In the genomic region with DNA sequence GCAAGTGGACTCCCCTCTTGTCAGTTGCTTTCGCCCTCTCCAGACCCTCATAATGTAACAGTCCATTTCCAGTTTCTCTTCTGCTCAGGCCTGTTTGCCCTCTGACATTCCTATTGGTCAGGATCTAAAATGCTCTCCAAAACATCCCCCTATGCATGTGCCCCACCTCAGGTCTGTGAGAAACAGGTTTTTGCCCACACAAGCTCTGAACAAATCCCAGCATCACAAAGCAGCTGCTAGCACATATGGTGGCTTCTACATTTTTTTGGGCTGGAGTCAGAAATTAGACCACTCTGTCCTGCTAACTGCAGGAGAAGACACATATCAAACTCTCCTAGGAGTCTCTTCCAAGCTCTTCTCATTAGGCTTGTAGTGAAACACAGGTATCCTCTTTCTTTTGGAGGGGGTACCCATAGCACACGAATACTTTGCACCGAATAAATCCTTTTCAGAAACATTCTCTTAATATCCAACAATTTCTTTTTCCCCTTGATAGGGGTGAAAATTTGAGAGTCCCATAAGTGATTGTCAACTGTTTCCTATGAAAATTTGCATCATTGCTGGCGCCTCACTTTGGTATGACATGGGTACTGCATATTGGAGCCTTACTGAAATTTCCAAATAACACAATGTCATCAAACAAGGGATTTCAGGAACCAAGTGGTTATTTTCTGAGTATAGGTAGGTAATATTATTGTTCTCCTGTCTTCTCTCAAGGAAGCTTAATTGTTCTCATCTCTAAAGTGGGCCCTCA, we compare ENCODE assay signal across 11 cellular contexts. TPM values are rescaled to one million over a fixed set of nuclear protein-coding genes. Genes with fewer than 3 reads are reported as not detected.
A peak's percentile ranks its signal among the peaks of the same experiment; 100 is the strongest.
DNase-seq lines count a peak whose midpoint lies in the region; ATAC-seq, FAIRE-seq and TF ChIP-seq lines count a peak whose summit lies in the region.
"Had no signal": no experiment of that assay in that cellular context is flagged by ENCODE, and none has a peak within 500 bp of the region (broad histone marks: within the 10 kb centered on the region; RNA-seq: fewer than 3 reads in every experiment).

No MANE protein-coding gene starts in this region.

- H3K36me3 ChIP-seq in OCI-LY3 (replicated peaks; ENCODE audit: low read depth, low read length) (no peaks in the 10 kb centered on the region), endothelial cell of umbilical vein (ENCODE audit: control insufficient read depth in 2 of 2, extremely low read depth in 1 of 2, insufficient read depth in 2 of 2, low read length in 2 of 2) (no peaks in the 10 kb centered on the region), tibial nerve (no peaks in the 10 kb centered on the region), uterus (no peaks in the 10 kb centered on the region)
- H3K36me3 ChIP-seq: sigmoid colon had no signal

- intact Hi-C loops in natural killer cell (cut with micrococcal nuclease), result no loop called here
- intact Hi-C loops in endothelial cell of umbilical vein (cut with micrococcal nuclease), result no loop called here
- intact Hi-C loops in uterus (cut with DNase I; ENCODE audit: low total_unique reads), result no loop called here

- no peaks in the 10 kb centered on the region for H3K9me1 ChIP-seq in endothelial cell of umbilical vein (replicated peaks; ENCODE audit: control insufficient read depth, extremely low read depth, insufficient read depth, low read length)

- H3K27me3 ChIP-seq in OCI-LY3 (ENCODE audit: low read depth, low read length) (no peaks in the 10 kb centered on the region), endothelial cell of umbilical vein (ENCODE audit: control insufficient read depth in 2 of 2, insufficient read depth in 2 of 2, low read length in 2 of 2) (peaks cover 9 to 11% of the 10 kb centered on the region in 2 experiments), tibial nerve (no peaks in the 10 kb centered on the region), uterus (no peaks in the 10 kb centered on the region)
- H3K27me3 ChIP-seq: sigmoid colon had no signal

- ATAC-seq in natural killer cell, result peak in 1 of 3 donors; percentile 52
- ATAC-seq in natural killer cell treated with Interleukin-12 subunit alpha and Interleukin-12 subunit beta and Interleukin-15 and Interleukin-18, amount 100 ng/mL, for 72 hours, result no peak

- DNase-seq in natural killer cell (no peak), endothelial cell of umbilical vein (ENCODE audit: low read depth, low spot score) (no peak), RCC 7860 (ENCODE audit: low spot score) (no peak), iPS-NIHi7 (ENCODE audit: extremely low spot score) (no peak), tibial nerve (ENCODE audit: low spot score in 2 of 2) (no peak), uterus (no peak)
- no peak for DNase-seq in natural killer cell treated with Interleukin-12 subunit alpha and Interleukin-12 subunit beta and Interleukin-15 and Interleukin-18, amount 100 ng/mL, for 72 hours (ENCODE audit: low spot score)
- DNase-seq: activated CD4-positive, alpha-beta T cell treated with anti-CD3 and anti-CD28 coated beads, Interleukin-2, amount 50 U/mL, for 48 hours; sigmoid colon had no signal

- CTCF ChIA-PET in endothelial cell of umbilical vein (lab: Charles Lee), result interaction anchor here (0.7 to 3.9 kb wide), 3 partner anchors 10 to 18 kb away, joined by 3 to 25 read pairs (median 19); no protein-coding TSS in a partner anchor

- H3K4me3 ChIP-seq in OCI-LY3 (ENCODE audit: low read length), result no peak overlapping the region
- no peak overlapping the region for H3K4me3 ChIP-seq in endothelial cell of umbilical vein (replicated peaks in 1 of 3; ENCODE audit: insufficient read depth in 1 of 3, low read depth in 1 of 3, low read length in 3 of 3)
- H3K4me3 ChIP-seq in tibial nerve, result no peak overlapping the region
- no peak overlapping the region for H3K4me3 ChIP-seq in uterus
- H3K4me3 ChIP-seq: sigmoid colon had no signal

- peak; percentile 51 for TF ChIP-seq CTCF in natural killer cell (IDR thresholded peaks at IDR 0.05)
- TF ChIP-seq CTCF in OCI-LY3 (IDR thresholded peaks at IDR 0.05; ENCODE audit: low read depth, low read length), result peak; percentile 45
- peak; percentile 9 to 22 for TF ChIP-seq CTCF in endothelial cell of umbilical vein (IDR thresholded peaks at IDR 0.05; ENCODE audit: extremely low read depth in 1 of 2, insufficient read depth in 1 of 2, low read depth in 1 of 2, low read length in 2 of 2)
- TF ChIP-seq CTCF in tibial nerve (IDR thresholded peaks at IDR 0.05), result peak in 1 of 5 experiments; percentile 17
- TF ChIP-seq CTCF in uterus (IDR thresholded peaks at IDR 0.05), result no peak

- peaks cover 7% of the 10 kb centered on the region; the same call in 1 of the 2 replicates for H3K4me1 ChIP-seq in OCI-LY3 (ENCODE audit: low read length)
- no peaks in the 10 kb centered on the region for H3K4me1 ChIP-seq in endothelial cell of umbilical vein (ENCODE audit: control insufficient read depth, extremely low read depth, insufficient read depth, low read length)
- H3K4me1 ChIP-seq in tibial nerve, result no peaks in the 10 kb centered on the region
- no peaks in the 10 kb centered on the region for H3K4me1 ChIP-seq in uterus
- H3K4me1 ChIP-seq: Caco-2, sigmoid colon had no signal

- H3K4me3 Mint-ChIP-seq in natural killer cell, result no peak overlapping the region
- H3K4me3 Mint-ChIP-seq in natural killer cell treated with Interleukin-12 subunit alpha and Interleukin-12 subunit beta and Interleukin-15 and Interleukin-18, amount 100 ng/mL, for 72 hours, result no peak overlapping the region

- no peak overlapping the region for H3K27ac Mint-ChIP-seq in natural killer cell
- H3K27ac Mint-ChIP-seq in natural killer cell treated with Interleukin-12 subunit alpha and Interleukin-12 subunit beta and Interleukin-15 and Interleukin-18, amount 100 ng/mL, for 72 hours, result no peak overlapping the region

- H3K4me2 ChIP-seq in OCI-LY3 (ENCODE audit: low read length), result no peak overlapping the region
- no peak overlapping the region for H3K4me2 ChIP-seq in endothelial cell of umbilical vein (ENCODE audit: insufficient read depth, low read length)

- BruUV-seq in endothelial cell of umbilical vein (replicated peaks; lab: Mats Ljungman, UMichigan), result no TSS peak

- H2AFZ ChIP-seq in OCI-LY3 (ENCODE audit: low read depth, low read length) (no peak overlapping the region), endothelial cell of umbilical vein (ENCODE audit: low read depth, low read length) (no peak overlapping the region)

- peaks cover 8 to 13% of the 10 kb centered on the region in 2 donors for H3K27me3 Mint-ChIP-seq in natural killer cell (ENCODE audit: low read depth in 2 of 2)
- peaks cover 9 to 13% of the 10 kb centered on the region in 2 donors for H3K27me3 Mint-ChIP-seq in natural killer cell treated with Interleukin-12 subunit alpha and Interleukin-12 subunit beta and Interleukin-15 and Interleukin-18, amount 100 ng/mL, for 72 hours

- H3K9ac ChIP-seq in OCI-LY3 (ENCODE audit: low read length) (no peak overlapping the region), endothelial cell of umbilical vein (replicated peaks; ENCODE audit: extremely low read depth, insufficient read depth, low read length) (no peak overlapping the region)

- no peaks in the 10 kb centered on the region for H3K9me3 Mint-ChIP-seq in natural killer cell
- no peaks in the 10 kb centered on the region for H3K9me3 Mint-ChIP-seq in natural killer cell treated with Interleukin-12 subunit alpha and Interleukin-12 subunit beta and Interleukin-15 and Interleukin-18, amount 100 ng/mL, for 72 hours

- FAIRE-seq in endothelial cell of umbilical vein (lab: Jason Lieb, UNC) (no peak), RCC 7860 (lab: Jason Lieb, UNC) (no peak)

- H3K79me2 ChIP-seq in OCI-LY3 (ENCODE audit: low read length), result no peaks in the 10 kb centered on the region
- H3K79me2 ChIP-seq in endothelial cell of umbilical vein (ENCODE audit: control insufficient read depth, insufficient read depth, low read length), result no peaks in the 10 kb centered on the region

- no peaks in the 10 kb centered on the region for H3K36me3 Mint-ChIP-seq in natural killer cell
- no peaks in the 10 kb centered on the region for H3K36me3 Mint-ChIP-seq in natural killer cell treated with Interleukin-12 subunit alpha and Interleukin-12 subunit beta and Interleukin-15 and Interleukin-18, amount 100 ng/mL, for 72 hours

- no peaks in the 10 kb centered on the region for H4K20me1 ChIP-seq in OCI-LY3 (ENCODE audit: insufficient read depth, low read length)
- no peaks in the 10 kb centered on the region for H4K20me1 ChIP-seq in endothelial cell of umbilical vein (replicated peaks; ENCODE audit: control insufficient read depth, extremely low read depth, insufficient read depth, low read length)

- H3K9me3 ChIP-seq in OCI-LY3 (ENCODE audit: insufficient read depth, low read length) (no peaks in the 10 kb centered on the region), endothelial cell of umbilical vein (replicated peaks; ENCODE audit: control insufficient read depth, insufficient read depth, low read length) (no peaks in the 10 kb centered on the region), tibial nerve (no peaks in the 10 kb centered on the region), uterus (no peaks in the 10 kb centered on the region)
- H3K9me3 ChIP-seq: Caco-2, sigmoid colon had no signal

- TF ChIP-seq POLR2A in endothelial cell of umbilical vein (IDR thresholded peaks at IDR 0.05; ENCODE audit: low read depth, low read length) (no peak), tibial nerve (IDR thresholded peaks at IDR 0.05) (no peak), uterus (IDR thresholded peaks at IDR 0.05) (no peak)

- H3K4me1 Mint-ChIP-seq in natural killer cell, result no peaks in the 10 kb centered on the region
- no peaks in the 10 kb centered on the region for H3K4me1 Mint-ChIP-seq in natural killer cell treated with Interleukin-12 subunit alpha and Interleukin-12 subunit beta and Interleukin-15 and Interleukin-18, amount 100 ng/mL, for 72 hours (ENCODE audit: low read depth in 2 of 2)

- dilution Hi-C loops in endothelial cell of umbilical vein (cut with MboI; ENCODE audit: extremely low pct_ligation_motif_present, low sequenced_read_pairs), result no loop called here

- no peak for TF ChIP-seq EP300 in tibial nerve (IDR thresholded peaks at IDR 0.05)

- WGBS in tibial nerve, 2 donors, result 91 to 99% methylated on average over 4 of the region's 4 CpGs

- POLR2A ChIA-PET in endothelial cell of umbilical vein (lab: Charles Lee), result interaction anchor here (0.7 kb wide), 1 partner anchor 18 kb away, joined by 4 read pairs; no protein-coding TSS in a partner anchor

- H3K27ac ChIP-seq in OCI-LY3 (ENCODE audit: low read length), result no peak overlapping the region
- no peak overlapping the region for H3K27ac ChIP-seq in endothelial cell of umbilical vein (ENCODE audit: insufficient read depth, low read depth, low read length)
- H3K27ac ChIP-seq in tibial nerve, result no peak overlapping the region
- no peak overlapping the region for H3K27ac ChIP-seq in uterus
- H3K27ac ChIP-seq: sigmoid colon had no signal

RNA-seq across cellular contexts. Expression of gene HSPA9, which starts 19.3 kb away (rescaled TPM):
- 100 to 1,000 TPM; 272 to 308 (median 308) TPM for total RNA-seq in natural killer cell
- 100 to 1,000 TPM; 337 to 473 TPM for total RNA-seq in natural killer cell treated with Interleukin-12 subunit alpha and Interleukin-12 subunit beta and Interleukin-15 and Interleukin-18, amount 100 ng/mL, for 72 hours
- 180 and 192 TPM in 2 replicates for total RNA-seq in endothelial cell of umbilical vein
- polyA plus RNA-seq in endothelial cell of umbilical vein, result 62.7 and 99.6 TPM in 2 replicates
- 82.6 and 84.8 TPM in 2 replicates for polyA plus RNA-seq in endothelial cell of umbilical vein (2011; cell fraction: cytosol; rRNA removed)
- 150 and 190 TPM in 2 replicates for polyA plus RNA-seq in endothelial cell of umbilical vein (2011; cell fraction: nucleus; rRNA removed)
- polyA plus RNA-seq in endothelial cell of umbilical vein (2012), result 151 and 191 TPM in 2 replicates
- 211 and 258 TPM in 2 replicates for polyA minus RNA-seq in endothelial cell of umbilical vein
- polyA minus RNA-seq in endothelial cell of umbilical vein (2011; cell fraction: cytosol; rRNA and poly(A)+ RNA removed), result 330 TPM
- polyA minus RNA-seq in endothelial cell of umbilical vein (2011; cell fraction: nucleus; rRNA and poly(A)+ RNA removed), result 109 and 114 TPM in 2 replicates
- total RNA-seq in tibial nerve, result 100 to 1,000 TPM; 154 to 230 (median 201) TPM
- 100 to 1,000 TPM; 128 to 254 (median 154) TPM for total RNA-seq in uterus

RNA-seq across cellular contexts. Expression of gene ETF1, which starts 51.4 kb away (rescaled TPM):
- 100 to 1,000 TPM; 135 to 189 (median 136) TPM for total RNA-seq in natural killer cell
- 100 to 1,000 TPM; 150 to 167 TPM for total RNA-seq in natural killer cell treated with Interleukin-12 subunit alpha and Interleukin-12 subunit beta and Interleukin-15 and Interleukin-18, amount 100 ng/mL, for 72 hours
- 103 and 114 TPM in 2 replicates for total RNA-seq in endothelial cell of umbilical vein
- polyA plus RNA-seq in endothelial cell of umbilical vein, result 27.5 and 32.9 TPM in 2 replicates
- polyA plus RNA-seq in endothelial cell of umbilical vein (2011; cell fraction: cytosol; rRNA removed), result 41.6 and 46.3 TPM in 2 replicates
- 44.0 and 51.8 TPM in 2 replicates for polyA plus RNA-seq in endothelial cell of umbilical vein (2011; cell fraction: nucleus; rRNA removed)
- 68.3 and 105 TPM in 2 replicates for polyA plus RNA-seq in endothelial cell of umbilical vein (2012)
- polyA minus RNA-seq in endothelial cell of umbilical vein, result 46.4 and 54.1 TPM in 2 replicates
- 66.0 TPM for polyA minus RNA-seq in endothelial cell of umbilical vein (2011; cell fraction: cytosol; rRNA and poly(A)+ RNA removed)
- polyA minus RNA-seq in endothelial cell of umbilical vein (2011; cell fraction: nucleus; rRNA and poly(A)+ RNA removed), result 29.2 and 35.0 TPM in 2 replicates
- total RNA-seq in tibial nerve, result 10 to 100 TPM; 48.4 to 80.1 (median 58.6) TPM
- 100 to 1,000 TPM in 2 of 4 donors, 10 to 100 TPM in 2; 40.9 to 129 (median 87.8) TPM for total RNA-seq in uterus

Comparison
In these comparisons a context has a peak if more than half of its experiments do, and no peak if none do; other contexts are left out.
1. CTCF ChIP-seq: peak in natural killer cell (single experiment), OCI-LY3 (single experiment) and endothelial cell of umbilical vein (2 of 2); none in uterus (0 of 4).